Comparison of ENCODE assay signal across 15 cellular contexts in the genomic region with DNA sequence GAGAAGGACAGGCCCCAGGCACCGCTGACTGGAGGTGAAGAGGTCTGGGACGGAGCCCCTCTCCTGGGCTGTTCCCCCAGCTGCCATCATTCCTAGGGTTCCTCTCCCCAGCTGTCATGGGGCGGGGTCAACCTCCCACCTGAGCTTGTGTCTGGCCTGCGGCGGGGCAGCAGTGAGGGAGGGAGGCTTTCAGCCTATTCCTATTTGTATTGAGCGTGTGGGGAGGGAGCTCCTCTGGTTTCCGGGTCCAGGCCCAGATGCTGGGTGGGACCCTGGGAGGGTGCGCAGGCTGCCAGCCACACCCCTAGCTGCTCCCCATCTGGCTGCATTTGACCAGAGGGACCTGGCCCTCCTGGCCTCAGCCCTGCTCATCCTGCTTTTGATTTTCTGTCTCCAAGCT. TPM values are rescaled to one million over a fixed set of nuclear protein-coding genes. Genes with fewer than 3 reads are reported as not detected.
DNase-seq lines count a peak whose midpoint lies in the region; ATAC-seq and TF ChIP-seq lines count a peak whose summit lies in the region.
"Had no signal": no experiment of that assay in that cellular context is flagged by ENCODE, and none has a peak within 500 bp of the region (broad histone marks: within the 10 kb centered on the region; RNA-seq: fewer than 3 reads in every experiment).

No MANE protein-coding gene starts in this region.

- DNase-seq in left ventricle myocardium inferior (no peak), left ventricle myocardium superior (no peak), NCI-H2171 treated with DMSO at 0.1 percent for 48 hours (lab: John Stamatoyannopoulos, UW) (peak; percentile 58), glutamatergic neuron (no peak), DMS79 treated with DMSO at 0.1 percent for 48 hours (lab: John Stamatoyannopoulos, UW) (no peak), cortex of kidney (lab: John Stamatoyannopoulos, UW) (no peak), T1000 (lab: John Stamatoyannopoulos, UW) (no peak)
- DNase-seq in activated CD4-positive, alpha-beta T cell treated with anti-CD3 and anti-CD28 coated beads for 4 hours, result no peak
- DNase-seq: COR-L47, DMS53, H9, NCI-H1417 treated with DMSO at 0.1 percent for 48 hours, NCI-H1930, NCI-H510A treated with DMSO at 0.1 percent for 48 hours had no signal

- no peak overlapping the region for H3K4me3 ChIP-seq in left ventricle myocardium inferior

- H3K27ac ChIP-seq in left ventricle myocardium inferior (replicated peaks), result peak overlapping the region; percentile 5

- peak overlapping the region; percentile 67 for H3K4me3 Mint-ChIP-seq in glutamatergic neuron (ENCODE audit: unreplicated experiment)
- H3K4me3 Mint-ChIP-seq: H9 had no signal

- H3K27me3 ChIP-seq in left ventricle myocardium inferior (ENCODE audit: low read depth), result no peaks in the 10 kb centered on the region

- H3K27me3 Mint-ChIP-seq in glutamatergic neuron (ENCODE audit: unreplicated experiment), result peaks cover 18% of the 10 kb centered on the region

- no peaks in the 10 kb centered on the region for H3K9me3 ChIP-seq in left ventricle myocardium inferior (replicated peaks)

- intact Hi-C loops in left ventricle myocardium inferior (cut with micrococcal nuclease), result no loop called here
- intact Hi-C loops in left ventricle myocardium superior (cut with micrococcal nuclease), result no loop called here

- TF ChIP-seq CTCF in left ventricle myocardium inferior (IDR thresholded peaks at IDR 0.05; ENCODE audit: borderline replicate concordance) (no peak), glutamatergic neuron (IDR thresholded peaks at IDR 0.05; ENCODE audit: partially characterized antibody, unreplicated experiment) (no peak)

- no peaks in the 10 kb centered on the region for H3K36me3 ChIP-seq in left ventricle myocardium inferior

- H3K9me3 Mint-ChIP-seq in glutamatergic neuron (ENCODE audit: unreplicated experiment), result peaks cover 14% of the 10 kb centered on the region
- H3K9me3 Mint-ChIP-seq: H9 had no signal

- ATAC-seq in left ventricle myocardium superior, result no peak
- ATAC-seq: Right ventricle myocardium inferior had no signal

- H3K4me1 ChIP-seq in left ventricle myocardium inferior, result peaks cover 79% of the 10 kb centered on the region

- H3K4me1 Mint-ChIP-seq in glutamatergic neuron (ENCODE audit: low read depth, unreplicated experiment), result peaks cover 25% of the 10 kb centered on the region

- H3K36me3 Mint-ChIP-seq in glutamatergic neuron (ENCODE audit: unreplicated experiment), result no peaks in the 10 kb centered on the region

- H3K27ac Mint-ChIP-seq in glutamatergic neuron (ENCODE audit: unreplicated experiment), result peak overlapping the region; percentile 98

RNA-seq across cellular contexts. Expression of gene TSPAN4, which starts 13.7 kb away (rescaled TPM):
- 33.0 TPM for total RNA-seq in left ventricle myocardium inferior
- 40.5 TPM for total RNA-seq in left ventricle myocardium superior
- total RNA-seq in glutamatergic neuron (ENCODE audit: unreplicated experiment), result 82.5 TPM

RNA-seq across cellular contexts. Expression of gene POLR2L, which starts 14.1 kb away (rescaled TPM):
- total RNA-seq in left ventricle myocardium inferior, result 226 TPM
- 266 TPM for total RNA-seq in left ventricle myocardium superior
- 106 TPM for total RNA-seq in glutamatergic neuron (ENCODE audit: unreplicated experiment)

RNA-seq across cellular contexts. Expression of gene CD151, which starts 23.6 kb away (rescaled TPM):
- 408 TPM for total RNA-seq in left ventricle myocardium inferior
- 401 TPM for total RNA-seq in left ventricle myocardium superior
- 346 TPM for total RNA-seq in glutamatergic neuron (ENCODE audit: unreplicated experiment)

RNA-seq across cellular contexts. Expression of gene CRACR2B, which starts 28.7 kb away (rescaled TPM):
- 23.2 TPM for total RNA-seq in left ventricle myocardium inferior
- 31.0 TPM for total RNA-seq in left ventricle myocardium superior
- 19.7 TPM for total RNA-seq in glutamatergic neuron (ENCODE audit: unreplicated experiment)

RNA-seq across cellular contexts. Expression of gene PNPLA2, which starts 37.7 kb away (rescaled TPM):
- total RNA-seq in left ventricle myocardium inferior, result 300 TPM
- 321 TPM for total RNA-seq in left ventricle myocardium superior
- 32.3 TPM for total RNA-seq in glutamatergic neuron (ENCODE audit: unreplicated experiment)
